ENCODE assay signal across 10 cellular contexts in the genomic region with DNA sequence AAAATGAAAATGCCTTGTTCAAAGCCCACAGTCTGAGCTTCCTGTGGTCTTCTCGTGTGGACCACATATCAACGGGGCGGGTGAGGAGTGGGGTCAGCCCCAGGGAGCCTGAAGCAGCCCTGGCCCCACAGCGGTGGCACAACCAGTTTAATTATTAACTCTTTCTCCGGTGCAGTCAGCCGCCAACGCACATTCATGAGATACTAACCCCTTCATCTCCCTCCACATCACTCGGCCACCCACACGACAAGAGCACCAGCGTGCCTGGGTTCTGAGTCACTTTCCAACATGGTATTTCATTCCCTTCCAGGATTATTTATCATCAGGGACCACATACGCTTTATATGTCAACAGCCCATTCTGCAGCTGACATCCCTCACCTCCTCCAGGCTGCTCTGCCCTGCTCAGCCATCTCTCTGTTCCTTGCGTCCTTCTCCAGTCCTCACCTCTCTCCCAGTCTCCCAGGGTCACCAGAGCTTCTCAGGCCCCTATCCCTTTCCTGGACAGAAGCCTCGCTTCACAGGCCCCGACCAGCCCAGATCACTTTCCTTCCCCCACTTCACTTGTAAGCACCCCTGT. TPM values are rescaled to one million over a fixed set of nuclear protein-coding genes. Genes with fewer than 3 reads are reported as not detected.
DNase-seq lines count a peak whose midpoint lies in the region; ATAC-seq and TF ChIP-seq lines count a peak whose summit lies in the region.
"Had no signal": no experiment of that assay in that cellular context is flagged by ENCODE, and none has a peak within 500 bp of the region (broad histone marks: within the 10 kb centered on the region; RNA-seq: fewer than 3 reads in every experiment).

No MANE protein-coding gene starts in this region.

- ATAC-seq in upper lobe of right lung, result peak; percentile 21
- no peak for ATAC-seq in naive thymus-derived CD4-positive, alpha-beta T cell

- no peaks in the 10 kb centered on the region for H3K9me3 ChIP-seq in mammary epithelial cell (replicated peaks; ENCODE audit: insufficient read depth, low read length)
- no peaks in the 10 kb centered on the region for H3K9me3 ChIP-seq in upper lobe of right lung
- H3K9me3 ChIP-seq in naive thymus-derived CD4-positive, alpha-beta T cell (ENCODE audit: control insufficient read depth in 2 of 3, low read length in 3 of 3), result no peaks in the 10 kb centered on the region

- POLR2A ChIA-PET in MCF 10A (lab: Yijun Ruan, JAX), result no interaction called here
- POLR2A ChIA-PET in naive thymus-derived CD4-positive, alpha-beta T cell (lab: Charles Lee), result no interaction called here

- no peaks in the 10 kb centered on the region for H3K4me1 Mint-ChIP-seq in MCF 10A (ENCODE audit: insufficient read depth, unreplicated experiment)
- peaks cover 0 to 10% (median 5%) of the 10 kb centered on the region in 7 donors for H3K4me1 Mint-ChIP-seq in naive thymus-derived CD4-positive, alpha-beta T cell

- H3K36me3 ChIP-seq in mammary epithelial cell (ENCODE audit: insufficient read depth, low read length) (no peaks in the 10 kb centered on the region), upper lobe of right lung (no peaks in the 10 kb centered on the region)
- H3K36me3 ChIP-seq in naive thymus-derived CD4-positive, alpha-beta T cell (ENCODE audit: control insufficient read depth in 2 of 3, insufficient read depth in 3 of 3, low read length in 3 of 3), result no peaks in the 10 kb centered on the region

- H3K27ac ChIP-seq in mammary epithelial cell (ENCODE audit: insufficient read depth, low read depth, low read length), result no peak overlapping the region
- no peak overlapping the region for H3K27ac ChIP-seq in upper lobe of right lung
- no peak overlapping the region for H3K27ac ChIP-seq in naive thymus-derived CD4-positive, alpha-beta T cell (ENCODE audit: low read depth, low read length)

- H3K4me3 ChIP-seq in mammary epithelial cell (replicated peaks in 1 of 3; ENCODE audit: insufficient read depth in 1 of 3, low read depth in 2 of 3, low read length in 3 of 3), result no peak overlapping the region
- peak overlapping the region; percentile 42 for H3K4me3 ChIP-seq in WI38 (ENCODE audit: low read depth, low read length)
- no peak overlapping the region for H3K4me3 ChIP-seq in upper lobe of right lung
- H3K4me3 ChIP-seq in naive thymus-derived CD4-positive, alpha-beta T cell (ENCODE audit: low read length), result no peak overlapping the region

- BruUV-seq in MCF 10A (replicated peaks; lab: Mats Ljungman, UMichigan), result no TSS peak
- no TSS peak for BruUV-seq in mammary epithelial cell (replicated peaks; lab: Mats Ljungman, UMichigan)

- CTCF ChIA-PET in MCF 10A (lab: Yijun Ruan, JAX), result interaction anchor here (0.6 to 0.7 kb wide), 2 partner anchors 67 to 1768 kb away, joined by 3 read pairs; no protein-coding TSS in a partner anchor
- CTCF ChIA-PET in mammary epithelial cell (lab: Charles Lee; ENCODE audit: low non-redundant PET), result no interaction called here
- CTCF ChIA-PET in naive thymus-derived CD4-positive, alpha-beta T cell (lab: Charles Lee), result interaction anchor here (0.5 kb wide), 1 partner anchor 526 kb away, joined by 3 read pairs; no protein-coding TSS in a partner anchor

- intact Hi-C loops in MCF 10A (cut with micrococcal nuclease), result no loop called here
- intact Hi-C loops in mammary epithelial cell (cut with micrococcal nuclease), result no loop called here
- intact Hi-C loops in upper lobe of right lung (cut with DNase I), result no loop called here
- intact Hi-C loops in naive thymus-derived CD4-positive, alpha-beta T cell (cut with micrococcal nuclease), result no loop called here

- no peak overlapping the region for H2AFZ ChIP-seq in mammary epithelial cell (ENCODE audit: low read depth, low read length)

- H3K27me3 ChIP-seq in mammary epithelial cell (ENCODE audit: insufficient read depth, low read length) (no peaks in the 10 kb centered on the region), upper lobe of right lung (no peaks in the 10 kb centered on the region)
- no peaks in the 10 kb centered on the region for H3K27me3 ChIP-seq in naive thymus-derived CD4-positive, alpha-beta T cell (ENCODE audit: control insufficient read depth in 2 of 2, insufficient read depth in 2 of 2, low read length in 2 of 2)

- no peak overlapping the region for H3K4me2 ChIP-seq in mammary epithelial cell (ENCODE audit: insufficient read depth, low read depth, low read length)

- H4K20me1 ChIP-seq in mammary epithelial cell (ENCODE audit: insufficient read depth, low read length), result no peaks in the 10 kb centered on the region

- H3K36me3 Mint-ChIP-seq in MCF 10A (ENCODE audit: insufficient read depth, unreplicated experiment), result no peaks in the 10 kb centered on the region
- H3K36me3 Mint-ChIP-seq in naive thymus-derived CD4-positive, alpha-beta T cell, result no peaks in the 10 kb centered on the region

- in situ Hi-C loops in mammary epithelial cell (cut with MboI; ENCODE audit: low sequenced_read_pairs in 2 of 2), result no loop called here

- DNase-seq in MCF 10A (ENCODE audit: unreplicated experiment), result peak; percentile 47
- DNase-seq in mammary epithelial cell, result no peak
- DNase-seq in iris pigment epithelial cell (ENCODE audit: low read depth), result peak; percentile 83
- DNase-seq in upper lobe of right lung, result peak; percentile 52
- no peak for DNase-seq in effector CD8-positive, alpha-beta T cell (lab: John Stamatoyannopoulos, UW)
- DNase-seq in NCI-H146 (lab: John Stamatoyannopoulos, UW), result no peak
- DNase-seq in naive thymus-derived CD4-positive, alpha-beta T cell, result no peak
- DNase-seq: NCI-H187 treated with DMSO at 0.1 percent for 48 hours had no signal

- no peaks in the 10 kb centered on the region for H3K4me1 ChIP-seq in mammary epithelial cell (ENCODE audit: insufficient read depth, low read length)
- no peaks in the 10 kb centered on the region for H3K4me1 ChIP-seq in upper lobe of right lung
- H3K4me1 ChIP-seq in naive thymus-derived CD4-positive, alpha-beta T cell (ENCODE audit: control insufficient read depth in 2 of 2, insufficient read depth in 2 of 2, low read length in 2 of 2), result no peaks in the 10 kb centered on the region

- H3K27ac Mint-ChIP-seq in MCF 10A (ENCODE audit: low read depth, unreplicated experiment), result no peak overlapping the region
- H3K27ac Mint-ChIP-seq in naive thymus-derived CD4-positive, alpha-beta T cell, result peak overlapping the region in 1 of 9 donors; percentile 15
- H3K27ac Mint-ChIP-seq: B cell had no signal

- dilution Hi-C loops in mammary epithelial cell (cut with HindIII; ENCODE audit: low sequenced_read_pairs), result no loop called here

- TF ChIP-seq CTCF in MCF 10A (IDR thresholded peaks at IDR 0.05; ENCODE audit: unreplicated experiment) (no peak), mammary epithelial cell (conservative IDR thresholded peaks at IDR 0.05 in 1 of 2, IDR thresholded peaks at IDR 0.05 in 1 of 2; ENCODE audit: extremely low read depth in 1 of 2, insufficient read depth in 1 of 2, low read depth in 1 of 2, low read length in 2 of 2) (no peak), WI38 (IDR thresholded peaks at IDR 0.05; ENCODE audit: low read depth, low read length) (no peak), upper lobe of right lung (IDR thresholded peaks at IDR 0.05) (no peak)

- H3K9ac ChIP-seq in mammary epithelial cell (ENCODE audit: insufficient read depth, low read length), result no peak overlapping the region

- peaks cover 13% of the 10 kb centered on the region for H3K27me3 Mint-ChIP-seq in MCF 10A (ENCODE audit: insufficient read depth, unreplicated experiment)
- H3K27me3 Mint-ChIP-seq in naive thymus-derived CD4-positive, alpha-beta T cell, result peaks cover 0 to 11% (median 6%) of the 10 kb centered on the region in 5 donors

- 68% methylated on average over 11 of the region's 14 CpGs for WGBS in mammary epithelial cell (ENCODE audit: low coverage, missing lambda C conversion rate)

- no peaks in the 10 kb centered on the region for H3K79me2 ChIP-seq in mammary epithelial cell (ENCODE audit: insufficient read depth, low read length)

- H3K9me3 Mint-ChIP-seq in MCF 10A (ENCODE audit: unreplicated experiment), result peaks cover 9% of the 10 kb centered on the region
- no peaks in the 10 kb centered on the region for H3K9me3 Mint-ChIP-seq in naive thymus-derived CD4-positive, alpha-beta T cell

- H3K4me3 Mint-ChIP-seq in MCF 10A (ENCODE audit: unreplicated experiment), result no peak overlapping the region
- H3K4me3 Mint-ChIP-seq in naive thymus-derived CD4-positive, alpha-beta T cell, result no peak overlapping the region
- H3K4me3 Mint-ChIP-seq: B cell had no signal

RNA-seq across cellular contexts. Expression of gene ID2, which starts 48.0 kb away (rescaled TPM):
- 0.54 and 2.0 TPM in 2 replicates for total RNA-seq in MCF 10A (2022)
- 1 to 10 TPM; 4.4 to 8.7 TPM for total RNA-seq in mammary epithelial cell
- polyA plus RNA-seq in mammary epithelial cell, result 14.7 TPM
- polyA minus RNA-seq in mammary epithelial cell, result not detected
- 99.5 TPM for total RNA-seq in upper lobe of right lung
- total RNA-seq in naive thymus-derived CD4-positive, alpha-beta T cell, result 100 to 1,000 TPM in 2 of 5 experiments, 10 to 100 TPM in 3; 43.0 to 185 (median 77.1) TPM
- 100 to 1,000 TPM; 206 to 309 TPM for polyA plus RNA-seq in naive thymus-derived CD4-positive, alpha-beta T cell

Comparison
In these comparisons a context has a peak if more than half of its experiments do, and no peak if none do; other contexts are left out.
1. DNase-seq: peak in MCF 10A (single experiment), iris pigment epithelial cell (single experiment) and upper lobe of right lung (single experiment); none in mammary epithelial cell (single experiment), effector CD8-positive, alpha-beta T cell (single experiment), NCI-H146 (single experiment) and naive thymus-derived CD4-positive, alpha-beta T cell (0 of 9).
2. RNA of gene ID2, which starts 48.0 kb away (total RNA-seq): 99.5 TPM in upper lobe of right lung (single experiment) and 43.0 to 185 TPM in naive thymus-derived CD4-positive, alpha-beta T cell; 4.4 to 8.7 TPM in mammary epithelial cell and 0.54 to 2.0 TPM in MCF 10A; every median in the first group is over 4 times any median in the second.